27 cellular contexts compared by ENCODE assay signal in the genomic region with DNA sequence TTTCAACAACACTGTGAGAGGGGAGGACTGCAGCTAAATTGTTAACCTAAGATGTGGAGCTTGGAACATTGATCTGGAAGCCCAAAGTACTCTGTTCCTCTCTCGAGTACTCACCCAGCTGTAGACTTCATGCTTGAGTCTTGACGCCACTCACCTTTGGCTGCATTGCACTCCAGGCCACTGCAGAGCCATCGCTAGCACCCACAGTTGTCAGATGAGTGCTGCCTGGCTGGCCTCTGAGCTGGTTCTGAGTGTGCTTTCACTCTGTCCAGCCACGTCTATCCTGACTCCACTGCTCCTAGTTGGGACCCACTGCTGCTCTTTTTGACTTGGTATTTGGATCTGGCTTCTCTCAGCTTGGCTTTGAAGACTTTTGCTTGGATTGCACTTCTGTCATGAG.
"Had no signal": no experiment of that assay in that cellular context is flagged by ENCODE, and none has a peak within 500 bp of the region (broad histone marks: within the 10 kb centered on the region; RNA-seq: fewer than 3 reads in every experiment).

No MANE protein-coding gene starts in this region.

- FAIRE-seq: astrocyte, bronchial epithelial cell, frontal cortex had no signal

- DNase-seq: activated CD4-positive, alpha-beta memory T cell treated with anti-CD3 and anti-CD28 coated beads, Interleukin-2, amount 10 ng/mL, durations not matched to agents 7 days and 5 days; activated CD4-positive, alpha-beta T cell treated with anti-CD3 and anti-CD28 coated beads for 4 hours; activated CD4-positive, alpha-beta T cell treated with anti-CD3 and anti-CD28 coated beads, Interleukin-2, amount 10 ng/mL, durations not matched to agents 7 days and 5 days; activated CD4-positive, alpha-beta T cell treated with anti-CD3 and anti-CD28 coated beads, Interleukin-2, amount 50 U/mL, for 4 hours; activated CD4-positive, CD25-positive, alpha-beta regulatory T cell; activated CD4-positive, CD25-positive, alpha-beta regulatory T cell treated with anti-CD3 and anti-CD28 coated beads, Interleukin-2, amount 50 U/mL, for 72 hours; activated CD8-positive, alpha-beta memory T cell treated with anti-CD3 and anti-CD28 coated beads, Interleukin-2, amount 50 U/mL, for 48 hours; activated gamma-delta T cell; activated naive CD4-positive, alpha-beta T cell; activated naive CD4-positive, alpha-beta T cell treated with anti-CD3 and anti-CD28 coated beads, Interleukin-2, amount 50 U/mL, for 16 hours; activated T-cell treated with anti-CD3 and anti-CD28 coated beads for 4 hours; activated T-cell treated with anti-CD3 and anti-CD28 coated beads, Interleukin-2, amount 50 U/mL, for 24 hours; activated T-cell treated with anti-CD3 and anti-CD28 coated beads, Interleukin-2, amount 50 U/mL, for 72 hours; amniotic stem cell; anterior cingulate cortex; brain microvascular endothelial cell; dorsolateral prefrontal cortex; effector memory CD4-positive, alpha-beta T cell; endodermal cell; foreskin fibroblast; head of caudate nucleus; T-helper 2 cell had no signal

- H3K27me3 ChIP-seq: brain microvascular endothelial cell had no signal

- H3K4me3 ChIP-seq: coronary artery, dorsolateral prefrontal cortex had no signal

- ATAC-seq: activated T-cell treated with anti-CD3 and anti-CD28 coated beads, Interleukin-2, amount 50 U/mL, for 72 hours; esophagus mucosa had no signal

- H3K36me3 ChIP-seq: brain microvascular endothelial cell had no signal

- H3K27ac ChIP-seq: brain microvascular endothelial cell, coronary artery, dorsolateral prefrontal cortex had no signal
